In the genomic region with DNA sequence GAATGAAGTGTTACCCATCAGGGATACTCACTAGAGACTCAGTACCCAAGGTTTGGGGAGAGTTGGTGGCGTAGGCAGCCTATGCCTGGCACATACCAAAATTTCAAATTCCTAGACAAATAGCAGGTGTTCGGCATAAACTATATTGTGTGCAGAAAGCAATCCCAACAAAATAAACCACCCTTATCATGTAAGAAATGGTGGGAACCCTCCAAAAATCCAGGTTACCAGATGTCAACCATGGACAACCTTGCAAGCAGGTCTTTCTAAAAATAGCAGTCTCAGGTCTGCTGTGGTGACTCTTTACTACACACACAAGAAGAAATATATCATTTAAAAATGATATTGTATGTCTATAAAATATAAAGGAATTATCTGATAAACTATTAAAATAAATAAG, we compare ENCODE assay signal across 12 cellular contexts. TPM values are rescaled to one million over a fixed set of nuclear protein-coding genes. Genes with fewer than 3 reads are reported as not detected.
"Had no signal": no experiment of that assay in that cellular context is flagged by ENCODE, and none has a peak within 500 bp of the region (broad histone marks: within the 10 kb centered on the region; RNA-seq: fewer than 3 reads in every experiment).

No MANE protein-coding gene starts in this region.

- H3K4me1 Mint-ChIP-seq: H9, IgD-negative memory B cell had no signal

- H2AFZ ChIP-seq: GM23248 had no signal

- H3K4me3 Mint-ChIP-seq: H9, HFFc6, IgD-negative memory B cell had no signal

- FAIRE-seq: H1, H54 had no signal

- H3K36me3 Mint-ChIP-seq: IgD-negative memory B cell had no signal

- H3K4me2 ChIP-seq: KMS-11 had no signal

- H3K9me3 Mint-ChIP-seq: H9, HFFc6, IgD-negative memory B cell had no signal

- DNase-seq: GM23248, H9, HCEC 1CT, HFFc6, Karpas-422, KBM-7 had no signal

- H3K27ac ChIP-seq: GM23248, HL-60, KMS-11 had no signal

- H3K27ac Mint-ChIP-seq: H9, HFFc6, IgD-negative memory B cell had no signal

- H3K4me3 ChIP-seq: GM23248 had no signal

RNA-seq across cellular contexts. Expression of a gene that starts 17.7 kb away (rescaled TPM):
- total RNA-seq: HT1080 had no signal

RNA-seq across cellular contexts. Expression of a gene that starts 28.9 kb away (rescaled TPM):
- total RNA-seq: GM23248, H9, HFFc6, HT1080 had no signal
